8 cellular contexts compared by ENCODE assay signal in the genomic region with DNA sequence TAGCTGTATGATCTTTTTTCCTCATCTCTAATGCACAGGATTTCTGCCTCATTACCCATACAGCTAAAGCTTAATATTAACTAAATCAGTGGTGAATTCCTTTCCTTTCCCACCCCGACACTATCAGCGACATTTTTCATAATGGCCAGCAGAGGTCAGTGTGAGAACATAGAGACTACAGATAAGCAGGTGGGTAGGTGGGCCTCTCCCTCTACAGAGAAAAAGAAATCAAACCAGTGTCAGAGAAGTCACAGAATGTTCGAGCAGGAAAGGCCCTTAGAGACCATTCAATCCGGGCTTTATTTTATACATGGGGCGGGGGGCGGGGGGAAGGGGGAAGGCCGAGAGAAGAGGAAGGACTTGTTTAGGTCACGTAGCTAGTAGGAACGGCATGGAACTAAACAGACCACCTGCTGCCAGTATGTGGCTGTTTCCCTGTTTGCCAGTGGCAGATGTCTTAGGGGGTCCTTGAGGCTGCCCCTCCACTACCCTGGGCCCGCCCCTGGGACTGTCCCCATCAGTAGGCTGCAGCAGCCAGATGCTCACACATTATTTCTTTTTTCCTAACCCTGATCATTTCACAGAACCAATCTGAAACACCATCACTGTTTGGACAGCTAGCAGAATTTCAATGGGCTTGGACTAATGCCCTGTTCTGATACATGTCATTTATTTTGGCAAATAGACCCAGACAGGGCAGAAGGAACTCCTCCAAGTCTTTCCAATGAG.
DNase-seq lines count a peak whose midpoint lies in the region; ATAC-seq and TF ChIP-seq lines count a peak whose summit lies in the region.

No MANE protein-coding gene starts in this region.

- DNase-seq in cardiac muscle cell (ENCODE audit: low read depth in 1 of 2, low spot score in 1 of 2), result peak; percentile 52 to 73
- DNase-seq in cardiac septum (ENCODE audit: low spot score), result no peak
- peak; percentile 96 to 99 for DNase-seq in NCI-H524 (lab: John Stamatoyannopoulos, UW)
- no peak for DNase-seq in coronary artery (ENCODE audit: low spot score)
- peak; percentile 0 for DNase-seq in midbrain (lab: John Stamatoyannopoulos, UW)
- no peak for DNase-seq in posterior cingulate gyrus

- H3K9me3 ChIP-seq in cardiac muscle cell (ENCODE audit: low read depth), result no peaks in the 10 kb centered on the region

- no peak overlapping the region for H3K4me3 ChIP-seq in cardiac muscle cell
- no peak overlapping the region for H3K4me3 ChIP-seq in coronary artery

- ATAC-seq in HG02870 (IDR thresholded peaks at IDR 0.05; ENCODE audit: unreplicated experiment) (peak; percentile 70), HG03520 (IDR thresholded peaks at IDR 0.05; ENCODE audit: unreplicated experiment) (no peak)

- H3K27ac ChIP-seq in cardiac muscle cell (no peak overlapping the region), coronary artery (peak overlapping the region in 1 of 2 donors; percentile 28)

- TF ChIP-seq CTCF in cardiac muscle cell (IDR thresholded peaks at IDR 0.05; ENCODE audit: low read depth, low read length) (peak; percentile 48), coronary artery (IDR thresholded peaks at IDR 0.05) (peak; percentile 49)

- no peaks in the 10 kb centered on the region for H3K27me3 ChIP-seq in cardiac muscle cell

- H3K36me3 ChIP-seq in cardiac muscle cell, result no peaks in the 10 kb centered on the region

- intact Hi-C loops in cardiac septum (cut with DNase I) (loop anchor here (5.0 kb wide), 1 partner anchor 312 kb away; no protein-coding TSS in a partner anchor), posterior cingulate gyrus (cut with DNase I) (loop anchor here (5.0 to 10.0 kb wide), 2 partner anchors 312 to 1160 kb away; no protein-coding TSS in a partner anchor)

- no peaks in the 10 kb centered on the region for H3K4me1 ChIP-seq in cardiac muscle cell (ENCODE audit: low read depth)

Comparison
In these comparisons a context has a peak if more than half of its experiments do, and no peak if none do; other contexts are left out.
1. DNase-seq: peak in cardiac muscle cell (2 of 2), NCI-H524 (2 of 2) and midbrain (single experiment); none in cardiac septum (single experiment), coronary artery (single experiment) and posterior cingulate gyrus (0 of 10).